Comparison of ENCODE assay signal across 13 cellular contexts in the genomic region with DNA sequence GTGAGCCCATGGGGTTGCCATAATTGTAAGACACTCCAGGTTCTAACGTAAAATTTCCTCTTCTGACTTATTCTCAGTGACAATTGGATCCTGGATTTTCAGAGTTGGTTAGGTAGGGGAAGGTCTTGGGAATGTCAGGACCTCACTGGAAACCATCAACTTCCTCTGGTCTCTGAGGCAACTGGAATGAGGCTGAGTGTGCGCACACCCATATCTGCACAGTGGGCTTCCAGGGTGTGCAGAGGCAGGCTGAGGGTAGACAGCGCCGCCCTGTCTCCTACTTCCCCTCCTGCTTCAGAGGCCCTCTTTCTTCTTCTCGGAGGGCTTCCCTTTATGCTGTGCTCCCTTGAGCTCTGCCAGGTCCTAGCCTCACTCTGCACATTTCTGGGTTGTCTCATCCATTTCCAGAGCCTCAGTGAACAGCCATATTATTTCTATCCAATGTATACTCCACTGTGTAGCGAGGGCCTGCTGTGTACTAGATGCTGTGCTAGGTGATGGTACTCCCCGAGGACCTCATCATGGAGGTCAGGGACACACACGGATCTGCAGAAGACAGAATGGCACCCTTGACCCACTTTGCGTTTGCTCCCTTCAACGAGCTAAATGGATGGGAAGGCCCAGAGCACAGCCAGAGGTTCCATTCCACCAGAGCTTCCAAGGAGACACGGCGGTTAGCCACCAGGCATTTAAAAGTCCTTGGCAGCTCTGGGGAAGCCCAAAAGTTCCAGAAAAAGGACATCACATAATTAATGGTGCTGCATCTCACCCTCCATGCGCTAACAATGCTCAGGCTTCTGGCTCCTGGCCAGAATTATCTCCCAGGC. TPM values are rescaled to one million over a fixed set of nuclear protein-coding genes. Genes with fewer than 3 reads are reported as not detected.
DNase-seq lines count a peak whose midpoint lies in the region; ATAC-seq and TF ChIP-seq lines count a peak whose summit lies in the region.
"Had no signal": no experiment of that assay in that cellular context is flagged by ENCODE, and none has a peak within 500 bp of the region (broad histone marks: within the 10 kb centered on the region; RNA-seq: fewer than 3 reads in every experiment).

No MANE protein-coding gene starts in this region.

- no peaks in the 10 kb centered on the region for H3K27me3 ChIP-seq in spleen (replicated peaks in 1 of 7)
- H3K27me3 ChIP-seq: SJSA1, stomach had no signal

- ATAC-seq in HG02884 (IDR thresholded peaks at IDR 0.05; ENCODE audit: unreplicated experiment) (peak; percentile 7), GM18867 (IDR thresholded peaks at IDR 0.05; ENCODE audit: unreplicated experiment) (no peak)

- peaks cover 0 to 33% (median 2%) of the 10 kb centered on the region in 6 donors for H3K4me1 ChIP-seq in spleen
- H3K4me1 ChIP-seq: SJSA1 had no signal

- intact Hi-C loops in spleen (cut with DNase I; ENCODE audit: low total_unique reads): loop anchor here (5.0 kb wide), 1 partner anchor 364 kb away; no protein-coding TSS in a partner anchor

- no peaks in the 10 kb centered on the region for H3K9me3 ChIP-seq in spleen
- H3K9me3 ChIP-seq: SJSA1, stomach had no signal

- no peak for TF ChIP-seq POLR2A in spleen (IDR thresholded peaks at IDR 0.05)

- no peak overlapping the region for H3K27ac ChIP-seq in spleen
- H3K27ac ChIP-seq: SJSA1, stomach had no signal

- peak; percentile 11 for DNase-seq in activated T-cell treated with anti-CD3 and anti-CD28 coated beads, Interleukin-2, amount 50 U/mL, for 1 hour
- no peak for DNase-seq in activated T-cell treated with anti-CD3 and anti-CD28 coated beads, Interleukin-2, amount 50 U/mL, for 48 hours
- DNase-seq in immature natural killer cell (no peak), spleen (peak; percentile 37), NCI-H226 (no peak)
- no peak for DNase-seq in stimulated activated CD4-positive, alpha-beta T cell treated with anti-CD3 and anti-CD28 coated beads, Interleukin-4, amount 100 ng/mL, for 4 hours

- no peak for TF ChIP-seq CTCF in spleen (IDR thresholded peaks at IDR 0.05 in 8 of 11, conservative IDR thresholded peaks at IDR 0.05 in 3 of 11)

- no peak overlapping the region for H3K4me3 ChIP-seq in spleen
- H3K4me3 ChIP-seq: lung, SJSA1, stomach had no signal

- no peaks in the 10 kb centered on the region for H3K9me3 Mint-ChIP-seq in immature natural killer cell
- H3K9me3 Mint-ChIP-seq: nephron; T-helper 2 cell treated with Interferon-gamma antibody and Interleukin-4, amounts not matched to agents 5 μg/mL and 100 μg/mL, for 36 hours had no signal

- peaks cover 0 to 11% (median 3%) of the 10 kb centered on the region in 3 donors for H3K27me3 Mint-ChIP-seq in immature natural killer cell (ENCODE audit: low read depth in 3 of 3)

- peaks cover 0 to 2% of the 10 kb centered on the region in 2 donors for H3K4me1 Mint-ChIP-seq in immature natural killer cell
- H3K4me1 Mint-ChIP-seq: nephron had no signal

- no peak overlapping the region for H3K4me3 Mint-ChIP-seq in immature natural killer cell
- H3K4me3 Mint-ChIP-seq: nephron; T-helper 2 cell treated with Interferon-gamma antibody and Interleukin-4, amounts not matched to agents 5 μg/mL and 100 μg/mL, for 36 hours had no signal

- peak overlapping the region in 5 of 6 donors; percentile 20 to 77 (median 53) for H3K27ac Mint-ChIP-seq in immature natural killer cell
- H3K27ac Mint-ChIP-seq: nephron had no signal

- H3K36me3 ChIP-seq in spleen: peaks cover 0 to 71% (median 41%) of the 10 kb centered on the region in 6 donors

- 72 to 89% (median 84%) methylated on average over 13 of the region's 13 CpGs for WGBS in spleen, 5 donors

- peaks cover 0 to 13% (median 6%) of the 10 kb centered on the region in 3 donors for H3K36me3 Mint-ChIP-seq in immature natural killer cell

RNA-seq across cellular contexts. Expression of a gene that starts 18.3 kb away (rescaled TPM):
- polyA plus RNA-seq in immature natural killer cell (100 to 1,000 TPM in 1 of 3 donors, 10 to 100 TPM in 2; 74.8 to 113 (median 82.8) TPM), spleen (10 to 100 TPM; 68.4 to 79.3 (median 73.9) TPM)
- 100 to 1,000 TPM in 2 of 7 donors, 10 to 100 TPM in 5; 77.5 to 120 (median 88.0) TPM for total RNA-seq in spleen

RNA-seq across cellular contexts. Expression of a gene that starts 19.8 kb away (rescaled TPM):
- polyA plus RNA-seq in immature natural killer cell (100 to 1,000 TPM in 2 of 3 donors, 10 to 100 TPM in 1; 94.0 to 205 (median 129) TPM), spleen (10 to 100 TPM; 38.8 to 53.3 (median 41.1) TPM)
- 100 to 1,000 TPM in 2 of 7 donors, 10 to 100 TPM in 5; 69.8 to 146 (median 90.9) TPM for total RNA-seq in spleen

RNA-seq across cellular contexts. Expression of a gene that starts 46.7 kb away (rescaled TPM):
- polyA plus RNA-seq in immature natural killer cell (10 to 100 TPM; 13.1 to 16.1 (median 13.5) TPM), spleen (10 to 100 TPM in 1 of 3 donors, 1 to 10 TPM in 2; 9.3 to 12.4 (median 9.7) TPM)
- total RNA-seq in spleen: 10 to 100 TPM; 28.6 to 45.0 (median 33.4) TPM

Comparison
In these comparisons a context has a peak if more than half of its experiments do, and no peak if none do; other contexts are left out.
1. DNase-seq: peak in activated T-cell treated with anti-CD3 and anti-CD28 coated beads, Interleukin-2, amount 50 U/mL, for 1 hour (single experiment) and spleen (single experiment); none in activated T-cell treated with anti-CD3 and anti-CD28 coated beads, Interleukin-2, amount 50 U/mL, for 48 hours (0 of 2), immature natural killer cell (0 of 3), NCI-H226 (single experiment) and stimulated activated CD4-positive, alpha-beta T cell treated with anti-CD3 and anti-CD28 coated beads, Interleukin-4, amount 100 ng/mL, for 4 hours (0 of 2).